In genomic region chr4:92814677-92815076, GRCh38 we compare ENCODE assay signal across 37 cellular contexts.
"Had no signal": no experiment of that assay in that cellular context is flagged by ENCODE, and none has a peak within 500 bp of the region (broad histone marks: within the 10 kb centered on the region; RNA-seq: fewer than 3 reads in every experiment).

No MANE protein-coding gene starts in this region.

- H3K4me1 Mint-ChIP-seq: activated B cell treated with CpG ODN at 0.5 μM for 24 hours had no signal

- H3K27me3 Mint-ChIP-seq: activated B cell treated with CpG ODN at 0.5 μM for 24 hours; activated CD4-positive, alpha-beta memory T cell treated with anti-CD3 and anti-CD28 coated beads for 36 hours had no signal

- H3K27ac Mint-ChIP-seq: activated B cell treated with CpG ODN at 0.5 μM for 24 hours; activated CD4-positive, alpha-beta memory T cell treated with anti-CD3 and anti-CD28 coated beads for 36 hours; activated naive CD4-positive, alpha-beta T cell treated with anti-CD3 and anti-CD28 coated beads for 36 hours; activated naive CD4-positive, alpha-beta T cell treated with anti-CD3 and anti-CD28 coated beads, Interleukin-2, amount 50 U/mL, for 72 hours; activated T-helper 1 cell treated with anti-CD3 and anti-CD28 coated beads, Interleukin-12 subunit alpha, Interleukin-12 subunit beta, Interleukin-2, Interleukin-4 antibody, amounts not matched to agents 30 ng/mL and 10 ng/mL and 1 ng/mL, durations not matched to agents 14 hours and 24 hours and 36 hours; T-helper 1 cell treated with Interleukin-12 subunit alpha and Interleukin-12 subunit beta and Interleukin-4 antibody, amounts not matched to agents 30 μg/mL and 1 μg/mL, for 36 hours; T-helper 2 cell treated with Interferon-gamma antibody and Interleukin-4, amounts not matched to agents 5 μg/mL and 100 μg/mL, for 36 hours had no signal

- H3K4me3 ChIP-seq: adrenal gland, body of pancreas, breast epithelium, PC-9, SJCRH30, SK-N-MC had no signal

- H3K4me3 Mint-ChIP-seq: activated B cell treated with CpG ODN at 0.5 μM for 24 hours; activated CD4-positive, alpha-beta memory T cell treated with anti-CD3 and anti-CD28 coated beads for 36 hours; activated naive CD4-positive, alpha-beta T cell treated with anti-CD3 and anti-CD28 coated beads for 36 hours; activated T-cell treated with anti-CD3 and anti-CD28 coated beads, Interleukin-2, amount 50 U/mL, for 4 hours; activated T-helper 1 cell treated with anti-CD3 and anti-CD28 coated beads, Interleukin-12 subunit alpha, Interleukin-12 subunit beta, Interleukin-2, Interleukin-4 antibody, amounts not matched to agents 30 ng/mL and 10 ng/mL and 1 ng/mL, durations not matched to agents 14 hours and 24 hours and 36 hours; T-helper 1 cell treated with Interleukin-12 subunit alpha and Interleukin-12 subunit beta and Interleukin-4 antibody, amounts not matched to agents 30 μg/mL and 1 μg/mL, for 36 hours; T-helper 2 cell treated with Interferon-gamma antibody and Interleukin-4, amounts not matched to agents 5 μg/mL and 100 μg/mL, for 36 hours had no signal

- H3K36me3 Mint-ChIP-seq: activated CD4-positive, alpha-beta memory T cell treated with anti-CD3 and anti-CD28 coated beads for 36 hours; activated naive CD4-positive, alpha-beta T cell treated with anti-CD3 and anti-CD28 coated beads, Interleukin-2, amount 50 U/mL, for 72 hours had no signal

- H3K4me1 ChIP-seq: adrenal gland, body of pancreas, breast epithelium, SJCRH30 had no signal

- H3K9me3 ChIP-seq: adrenal gland, body of pancreas, breast epithelium, SJCRH30 had no signal

- H3K9me3 Mint-ChIP-seq: activated B cell treated with CpG ODN at 0.5 μM for 24 hours; activated CD4-positive, alpha-beta memory T cell treated with anti-CD3 and anti-CD28 coated beads for 36 hours; activated naive CD4-positive, alpha-beta T cell treated with anti-CD3 and anti-CD28 coated beads for 36 hours; activated T-helper 1 cell treated with anti-CD3 and anti-CD28 coated beads, Interleukin-12 subunit alpha, Interleukin-12 subunit beta, Interleukin-2, Interleukin-4 antibody, amounts not matched to agents 30 ng/mL and 10 ng/mL and 1 ng/mL, durations not matched to agents 14 hours and 24 hours and 36 hours; T-helper 1 cell treated with Interleukin-12 subunit alpha and Interleukin-12 subunit beta and Interleukin-4 antibody, amounts not matched to agents 30 μg/mL and 1 μg/mL, for 36 hours; T-helper 2 cell treated with Interferon-gamma antibody and Interleukin-4, amounts not matched to agents 5 μg/mL and 100 μg/mL, for 36 hours had no signal

- H3K27me3 ChIP-seq: adrenal gland, body of pancreas, breast epithelium, SJCRH30 had no signal

- H3K36me3 ChIP-seq: adrenal gland, breast epithelium, SJCRH30 had no signal

- H3K4me2 ChIP-seq: KMS-11, PC-9 had no signal

- DNase-seq: activated B cell treated with CpG ODN at 0.5 μM for 24 hours; activated CD4-positive, alpha-beta memory T cell treated with anti-CD3 and anti-CD28 coated beads for 36 hours; activated CD4-positive, alpha-beta T cell treated with anti-CD3 and anti-CD28 coated beads for 4 hours; activated CD4-positive, alpha-beta T cell treated with anti-CD3 and anti-CD28 coated beads, Interleukin-2, amount 50 U/mL, for 1 hour; activated CD4-positive, CD25-positive, alpha-beta regulatory T cell treated with anti-CD3 and anti-CD28 coated beads, Interleukin-2, amount 50 U/mL, for 72 hours; activated CD8-positive, alpha-beta memory T cell treated with anti-CD3 and anti-CD28 coated beads, Interleukin-2, amount 50 U/mL, for 4 hours; activated gamma-delta T cell treated with Interleukin-2 at 50 U/mL for 16 hours; activated naive CD4-positive, alpha-beta T cell treated with anti-CD3 and anti-CD28 coated beads for 36 hours; activated T-cell treated with anti-CD3 and anti-CD28 coated beads for 4 hours; activated T-cell treated with anti-CD3 and anti-CD28 coated beads, Interleukin-2, amount 50 U/mL, for 4 hours; adrenal gland; body of pancreas; MM.1S; MV-4-11; NCI-H1092 treated with DMSO at 0.1 percent for 48 hours; NCI-H1417; NCI-H146; NCI-H187; NCI-H2029 treated with DMSO at 0.1 percent for 48 hours; NCI-H2107; NCI-H2171; NCI-H510A; NCI-H526; NCI-H774; NK-92 treated with Interleukin-12 subunit alpha and Interleukin-12 subunit beta, amount 100 ng/mL, for 24 hours; PC-9; SHP77; SJCRH30 had no signal

- FAIRE-seq: astrocyte, RCC 7860 had no signal

- H3K9ac ChIP-seq: KMS-11 had no signal

- H3K27ac ChIP-seq: adrenal gland, body of pancreas, breast epithelium, KMS-11, PC-9, SJCRH30, SK-N-MC had no signal

- H2AFZ ChIP-seq: PC-9 had no signal
